ENCODE assay signal across 39 cellular contexts in genomic region chr11:59400461-59401261, GRCh38. TPM values are rescaled to one million over a fixed set of nuclear protein-coding genes. Genes with fewer than 3 reads are reported as not detected.
"Had no signal": no experiment of that assay in that cellular context is flagged by ENCODE, and none has a peak within 500 bp of the region (broad histone marks: within the 10 kb centered on the region; RNA-seq: fewer than 3 reads in every experiment).

No MANE protein-coding gene starts in this region.

- H3K4me3 ChIP-seq: MG63 had no signal

- H3K4me2 ChIP-seq: KMS-11 had no signal

- H3K27ac ChIP-seq: KMS-11 had no signal

- DNase-seq: Karpas-422, Kasumi-1, MG63, MM.1S, MV-4-11, NCI-H1048, NCI-H1092, NCI-H1092 treated with DMSO at 0.1 percent for 48 hours, NCI-H1105, NCI-H1105 treated with DMSO at 0.1 percent for 48 hours, NCI-H1417, NCI-H1417 treated with DMSO at 0.1 percent for 48 hours, NCI-H1436, NCI-H1436 treated with DMSO at 0.1 percent for 48 hours, NCI-H146, NCI-H1694, NCI-H1694 treated with DMSO at 0.1 percent for 48 hours, NCI-H187, NCI-H187 treated with DMSO at 0.1 percent for 48 hours, NCI-H2029, NCI-H2029 treated with DMSO at 0.1 percent for 48 hours, NCI-H2081, NCI-H2081 treated with DMSO at 0.1 percent for 48 hours, NCI-H2107, NCI-H2171, NCI-H2171 treated with DMSO at 0.1 percent for 48 hours, NCI-H2227 treated with DMSO at 0.1 percent for 48 hours, NCI-H226, NCI-H345, NCI-H446, NCI-H446 treated with DMSO at 0.1 percent for 48 hours, NCI-H510A, NCI-H510A treated with DMSO at 0.1 percent for 48 hours, NCI-H524 had no signal

- H3K9ac ChIP-seq: KMS-11 had no signal

- H3K36me3 ChIP-seq: MG63 had no signal

- H3K27me3 ChIP-seq: MG63 had no signal

RNA-seq across cellular contexts. Expression of gene OR5A2, which starts 25.6 kb away (rescaled TPM):
- total RNA-seq: LHCN-M2, M059J, MCF 10A, NCI-H460 had no signal

RNA-seq across cellular contexts. Expression of gene OR5A1, which starts 35.6 kb away (rescaled TPM):
- total RNA-seq: LHCN-M2, M059J, MCF 10A, NCI-H460 had no signal

RNA-seq across cellular contexts. Expression of gene OR5AN1, which starts 42.0 kb away (rescaled TPM):
- total RNA-seq: LHCN-M2, M059J, MCF 10A, NCI-H460 had no signal

RNA-seq across cellular contexts. Expression of gene OR4D6, which starts 56.1 kb away (rescaled TPM):
- total RNA-seq: LHCN-M2, M059J, MCF 10A, NCI-H460 had no signal
